In genomic region chr22:37468201-37468695, GRCh38 we compare ENCODE assay signal across 4 cellular contexts. TPM values are rescaled to one million over a fixed set of nuclear protein-coding genes. Genes with fewer than 3 reads are reported as not detected.
"Had no signal": no experiment of that assay in that cellular context is flagged by ENCODE, and none has a peak within 500 bp of the region (broad histone marks: within the 10 kb centered on the region; RNA-seq: fewer than 3 reads in every experiment).

No MANE protein-coding gene starts in this region.

RNA-seq across cellular contexts. Expression of gene MFNG, which starts 17.9 kb away (rescaled TPM):
- total RNA-seq: HT1080, SK-MEL-5 had no signal

RNA-seq across cellular contexts. Expression of gene ELFN2, which starts 41.0 kb away (rescaled TPM):
- total RNA-seq: K562 had no signal
- polyA plus RNA-seq: IgD-negative memory B cell, K562 had no signal

RNA-seq across cellular contexts. Expression of gene CARD10, which starts 51.0 kb away (rescaled TPM):
- polyA plus RNA-seq: IgD-negative memory B cell had no signal
